2 cellular contexts compared by ENCODE assay signal in the genomic region with DNA sequence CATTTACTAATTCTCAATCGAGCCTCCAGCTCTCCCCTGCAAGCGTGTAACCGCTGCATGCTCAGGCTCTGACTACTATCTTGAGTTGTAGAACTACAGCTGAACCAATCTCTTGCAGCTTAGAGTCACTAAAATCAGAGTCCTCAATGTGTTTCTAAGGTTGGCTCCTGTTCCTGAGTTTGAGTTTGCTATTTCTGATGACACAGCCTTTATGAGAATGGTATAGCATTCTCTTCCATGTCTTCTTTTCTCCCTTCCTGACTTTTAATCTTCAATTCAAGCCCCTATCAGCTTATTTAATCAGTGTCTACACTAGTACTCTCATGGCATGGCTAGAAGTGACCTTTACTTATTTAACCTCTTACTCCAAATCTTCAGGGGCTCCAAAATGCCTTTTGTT.
TF ChIP-seq lines count a peak whose summit lies in the region.

No MANE protein-coding gene starts in this region.

TF ChIP-seq in SK-N-SH, 30 proteins besides CTCF, POLR2A, EP300 and RAD21 (continued from another document):
- TF ChIP-seq, protein P1, sequence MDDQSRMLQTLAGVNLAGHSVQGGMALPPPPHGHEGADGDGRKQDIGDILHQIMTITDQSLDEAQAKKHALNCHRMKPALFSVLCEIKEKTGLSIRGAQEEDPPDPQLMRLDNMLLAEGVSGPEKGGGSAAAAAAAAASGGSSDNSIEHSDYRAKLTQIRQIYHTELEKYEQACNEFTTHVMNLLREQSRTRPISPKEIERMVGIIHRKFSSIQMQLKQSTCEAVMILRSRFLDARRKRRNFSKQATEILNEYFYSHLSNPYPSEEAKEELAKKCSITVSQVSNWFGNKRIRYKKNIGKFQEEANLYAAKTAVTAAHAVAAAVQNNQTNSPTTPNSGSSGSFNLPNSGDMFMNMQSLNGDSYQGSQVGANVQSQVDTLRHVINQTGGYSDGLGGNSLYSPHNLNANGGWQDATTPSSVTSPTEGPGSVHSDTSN (IDR thresholded peaks at IDR 0.05): no peak
- TF ChIP-seq, protein P2, sequence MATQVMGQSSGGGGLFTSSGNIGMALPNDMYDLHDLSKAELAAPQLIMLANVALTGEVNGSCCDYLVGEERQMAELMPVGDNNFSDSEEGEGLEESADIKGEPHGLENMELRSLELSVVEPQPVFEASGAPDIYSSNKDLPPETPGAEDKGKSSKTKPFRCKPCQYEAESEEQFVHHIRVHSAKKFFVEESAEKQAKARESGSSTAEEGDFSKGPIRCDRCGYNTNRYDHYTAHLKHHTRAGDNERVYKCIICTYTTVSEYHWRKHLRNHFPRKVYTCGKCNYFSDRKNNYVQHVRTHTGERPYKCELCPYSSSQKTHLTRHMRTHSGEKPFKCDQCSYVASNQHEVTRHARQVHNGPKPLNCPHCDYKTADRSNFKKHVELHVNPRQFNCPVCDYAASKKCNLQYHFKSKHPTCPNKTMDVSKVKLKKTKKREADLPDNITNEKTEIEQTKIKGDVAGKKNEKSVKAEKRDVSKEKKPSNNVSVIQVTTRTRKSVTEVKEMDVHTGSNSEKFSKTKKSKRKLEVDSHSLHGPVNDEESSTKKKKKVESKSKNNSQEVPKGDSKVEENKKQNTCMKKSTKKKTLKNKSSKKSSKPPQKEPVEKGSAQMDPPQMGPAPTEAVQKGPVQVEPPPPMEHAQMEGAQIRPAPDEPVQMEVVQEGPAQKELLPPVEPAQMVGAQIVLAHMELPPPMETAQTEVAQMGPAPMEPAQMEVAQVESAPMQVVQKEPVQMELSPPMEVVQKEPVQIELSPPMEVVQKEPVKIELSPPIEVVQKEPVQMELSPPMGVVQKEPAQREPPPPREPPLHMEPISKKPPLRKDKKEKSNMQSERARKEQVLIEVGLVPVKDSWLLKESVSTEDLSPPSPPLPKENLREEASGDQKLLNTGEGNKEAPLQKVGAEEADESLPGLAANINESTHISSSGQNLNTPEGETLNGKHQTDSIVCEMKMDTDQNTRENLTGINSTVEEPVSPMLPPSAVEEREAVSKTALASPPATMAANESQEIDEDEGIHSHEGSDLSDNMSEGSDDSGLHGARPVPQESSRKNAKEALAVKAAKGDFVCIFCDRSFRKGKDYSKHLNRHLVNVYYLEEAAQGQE (IDR thresholded peaks at IDR 0.05; ENCODE audit: low read depth, low read length): no peak

TF ChIP-seq in SK-N-SH treated with all-trans-retinoic acid at 6 μM for 48 hours, 23 proteins besides CTCF, POLR2A, EP300 and RAD21:
- TF ChIP-seq, protein P3, sequence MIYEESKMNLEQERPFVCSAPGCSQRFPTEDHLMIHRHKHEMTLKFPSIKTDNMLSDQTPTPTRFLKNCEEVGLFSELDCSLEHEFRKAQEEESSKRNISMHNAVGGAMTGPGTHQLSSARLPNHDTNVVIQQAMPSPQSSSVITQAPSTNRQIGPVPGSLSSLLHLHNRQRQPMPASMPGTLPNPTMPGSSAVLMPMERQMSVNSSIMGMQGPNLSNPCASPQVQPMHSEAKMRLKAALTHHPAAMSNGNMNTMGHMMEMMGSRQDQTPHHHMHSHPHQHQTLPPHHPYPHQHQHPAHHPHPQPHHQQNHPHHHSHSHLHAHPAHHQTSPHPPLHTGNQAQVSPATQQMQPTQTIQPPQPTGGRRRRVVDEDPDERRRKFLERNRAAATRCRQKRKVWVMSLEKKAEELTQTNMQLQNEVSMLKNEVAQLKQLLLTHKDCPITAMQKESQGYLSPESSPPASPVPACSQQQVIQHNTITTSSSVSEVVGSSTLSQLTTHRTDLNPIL (CRISPR knock-in tag; IDR thresholded peaks at IDR 0.05; ENCODE audit: low read depth): no peak
- TF ChIP-seq, protein P4, sequence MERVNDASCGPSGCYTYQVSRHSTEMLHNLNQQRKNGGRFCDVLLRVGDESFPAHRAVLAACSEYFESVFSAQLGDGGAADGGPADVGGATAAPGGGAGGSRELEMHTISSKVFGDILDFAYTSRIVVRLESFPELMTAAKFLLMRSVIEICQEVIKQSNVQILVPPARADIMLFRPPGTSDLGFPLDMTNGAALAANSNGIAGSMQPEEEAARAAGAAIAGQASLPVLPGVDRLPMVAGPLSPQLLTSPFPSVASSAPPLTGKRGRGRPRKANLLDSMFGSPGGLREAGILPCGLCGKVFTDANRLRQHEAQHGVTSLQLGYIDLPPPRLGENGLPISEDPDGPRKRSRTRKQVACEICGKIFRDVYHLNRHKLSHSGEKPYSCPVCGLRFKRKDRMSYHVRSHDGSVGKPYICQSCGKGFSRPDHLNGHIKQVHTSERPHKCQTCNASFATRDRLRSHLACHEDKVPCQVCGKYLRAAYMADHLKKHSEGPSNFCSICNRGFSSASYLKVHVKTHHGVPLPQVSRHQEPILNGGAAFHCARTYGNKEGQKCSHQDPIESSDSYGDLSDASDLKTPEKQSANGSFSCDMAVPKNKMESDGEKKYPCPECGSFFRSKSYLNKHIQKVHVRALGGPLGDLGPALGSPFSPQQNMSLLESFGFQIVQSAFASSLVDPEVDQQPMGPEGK (CRISPR knock-in tag; IDR thresholded peaks at IDR 0.05; ENCODE audit: borderline replicate concordance): no peak
- TF ChIP-seq ARNTL (CRISPR knock-in tag; IDR thresholded peaks at IDR 0.05; ENCODE audit: borderline replicate concordance, low read depth): no peak
- TF ChIP-seq, protein P5, sequence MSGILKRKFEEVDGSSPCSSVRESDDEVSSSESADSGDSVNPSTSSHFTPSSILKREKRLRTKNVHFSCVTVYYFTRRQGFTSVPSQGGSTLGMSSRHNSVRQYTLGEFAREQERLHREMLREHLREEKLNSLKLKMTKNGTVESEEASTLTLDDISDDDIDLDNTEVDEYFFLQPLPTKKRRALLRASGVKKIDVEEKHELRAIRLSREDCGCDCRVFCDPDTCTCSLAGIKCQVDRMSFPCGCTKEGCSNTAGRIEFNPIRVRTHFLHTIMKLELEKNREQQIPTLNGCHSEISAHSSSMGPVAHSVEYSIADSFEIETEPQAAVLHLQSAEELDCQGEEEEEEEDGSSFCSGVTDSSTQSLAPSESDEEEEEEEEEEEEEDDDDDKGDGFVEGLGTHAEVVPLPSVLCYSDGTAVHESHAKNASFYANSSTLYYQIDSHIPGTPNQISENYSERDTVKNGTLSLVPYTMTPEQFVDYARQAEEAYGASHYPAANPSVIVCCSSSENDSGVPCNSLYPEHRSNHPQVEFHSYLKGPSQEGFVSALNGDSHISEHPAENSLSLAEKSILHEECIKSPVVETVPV (CRISPR knock-in tag; IDR thresholded peaks at IDR 0.05): no peak
- TF ChIP-seq, protein P6, sequence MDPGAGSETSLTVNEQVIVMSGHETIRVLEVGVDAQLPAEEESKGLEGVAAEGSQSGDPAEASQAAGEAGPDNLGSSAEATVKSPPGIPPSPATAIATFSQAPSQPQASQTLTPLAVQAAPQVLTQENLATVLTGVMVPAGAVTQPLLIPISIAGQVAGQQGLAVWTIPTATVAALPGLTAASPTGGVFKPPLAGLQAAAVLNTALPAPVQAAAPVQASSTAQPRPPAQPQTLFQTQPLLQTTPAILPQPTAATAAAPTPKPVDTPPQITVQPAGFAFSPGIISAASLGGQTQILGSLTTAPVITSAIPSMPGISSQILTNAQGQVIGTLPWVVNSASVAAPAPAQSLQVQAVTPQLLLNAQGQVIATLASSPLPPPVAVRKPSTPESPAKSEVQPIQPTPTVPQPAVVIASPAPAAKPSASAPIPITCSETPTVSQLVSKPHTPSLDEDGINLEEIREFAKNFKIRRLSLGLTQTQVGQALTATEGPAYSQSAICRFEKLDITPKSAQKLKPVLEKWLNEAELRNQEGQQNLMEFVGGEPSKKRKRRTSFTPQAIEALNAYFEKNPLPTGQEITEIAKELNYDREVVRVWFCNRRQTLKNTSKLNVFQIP (CRISPR knock-in tag; IDR thresholded peaks at IDR 0.05; ENCODE audit: borderline replicate concordance, low read depth): no peak
- TF ChIP-seq, protein P7, sequence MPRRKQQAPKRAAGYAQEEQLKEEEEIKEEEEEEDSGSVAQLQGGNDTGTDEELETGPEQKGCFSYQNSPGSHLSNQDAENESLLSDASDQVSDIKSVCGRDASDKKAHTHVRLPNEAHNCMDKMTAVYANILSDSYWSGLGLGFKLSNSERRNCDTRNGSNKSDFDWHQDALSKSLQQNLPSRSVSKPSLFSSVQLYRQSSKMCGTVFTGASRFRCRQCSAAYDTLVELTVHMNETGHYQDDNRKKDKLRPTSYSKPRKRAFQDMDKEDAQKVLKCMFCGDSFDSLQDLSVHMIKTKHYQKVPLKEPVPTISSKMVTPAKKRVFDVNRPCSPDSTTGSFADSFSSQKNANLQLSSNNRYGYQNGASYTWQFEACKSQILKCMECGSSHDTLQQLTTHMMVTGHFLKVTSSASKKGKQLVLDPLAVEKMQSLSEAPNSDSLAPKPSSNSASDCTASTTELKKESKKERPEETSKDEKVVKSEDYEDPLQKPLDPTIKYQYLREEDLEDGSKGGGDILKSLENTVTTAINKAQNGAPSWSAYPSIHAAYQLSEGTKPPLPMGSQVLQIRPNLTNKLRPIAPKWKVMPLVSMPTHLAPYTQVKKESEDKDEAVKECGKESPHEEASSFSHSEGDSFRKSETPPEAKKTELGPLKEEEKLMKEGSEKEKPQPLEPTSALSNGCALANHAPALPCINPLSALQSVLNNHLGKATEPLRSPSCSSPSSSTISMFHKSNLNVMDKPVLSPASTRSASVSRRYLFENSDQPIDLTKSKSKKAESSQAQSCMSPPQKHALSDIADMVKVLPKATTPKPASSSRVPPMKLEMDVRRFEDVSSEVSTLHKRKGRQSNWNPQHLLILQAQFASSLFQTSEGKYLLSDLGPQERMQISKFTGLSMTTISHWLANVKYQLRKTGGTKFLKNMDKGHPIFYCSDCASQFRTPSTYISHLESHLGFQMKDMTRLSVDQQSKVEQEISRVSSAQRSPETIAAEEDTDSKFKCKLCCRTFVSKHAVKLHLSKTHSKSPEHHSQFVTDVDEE (CRISPR knock-in tag; IDR thresholded peaks at IDR 0.05): no peak
